Comparison of ENCODE assay signal across 36 cellular contexts in genomic region chr7:100357131-100357561, GRCh38. TPM values are rescaled to one million over a fixed set of nuclear protein-coding genes. Genes with fewer than 3 reads are reported as not detected.
A peak's percentile ranks its signal among the peaks of the same experiment; 100 is the strongest.
DNase-seq lines count a peak whose midpoint lies in the region; ATAC-seq and TF ChIP-seq lines count a peak whose summit lies in the region.
"Had no signal": no experiment of that assay in that cellular context is flagged by ENCODE, and none has a peak within 500 bp of the region (broad histone marks: within the 10 kb centered on the region; RNA-seq: fewer than 3 reads in every experiment).

No MANE protein-coding gene starts in this region.

- TF ChIP-seq CTCF in Panc1 (IDR thresholded peaks at IDR 0.05) (no peak), endodermal cell (conservative IDR thresholded peaks at IDR 0.05) (no peak), neural progenitor cell (IDR thresholded peaks at IDR 0.05) (no peak)

- peaks cover 96% of the 10 kb centered on the region for H3K36me3 Mint-ChIP-seq in activated T-cell treated with anti-CD3 and anti-CD28 coated beads, Interleukin-2, amount 50 U/mL, for 24 hours (ENCODE audit: low read depth)
- peaks cover 4 to 31% of the 10 kb centered on the region in 2 donors for H3K36me3 Mint-ChIP-seq in activated T-cell treated with anti-CD3 and anti-CD28 coated beads, Interleukin-2, amount 50 U/mL, for 72 hours (ENCODE audit: insufficient read depth in 2 of 2)
- H3K36me3 Mint-ChIP-seq in endodermal cell (ENCODE audit: low read depth) = peaks cover 48% of the 10 kb centered on the region
- peaks cover 75% of the 10 kb centered on the region for H3K36me3 Mint-ChIP-seq in stimulated activated memory B cell treated with anti-CD40 and anti-IgM and Interleukin-4, amounts not matched to agents 10 μg/mL and 1 μg/mL and 100 μg/mL, for 72 hours
- peaks cover 25% of the 10 kb centered on the region for H3K36me3 Mint-ChIP-seq in neural progenitor cell

- intact Hi-C loops in Panc1 (cut with micrococcal nuclease; ENCODE audit: unreplicated experiment) = no loop called here

- no peak for ATAC-seq in activated T-cell treated with anti-CD3 and anti-CD28 coated beads, Interleukin-2, amount 50 U/mL, for 72 hours (replicated peaks in 1 of 2)
- 0 out of 2 replicates have a peak, but pooled peaks have one; percentile 8 for ATAC-seq in Panc1
- no peak for ATAC-seq in stimulated activated memory B cell treated with anti-CD40 and anti-IgM and Interleukin-4, amounts not matched to agents 10 μg/mL and 1 μg/mL and 100 μg/mL, for 72 hours
- ATAC-seq in GM19463 (IDR thresholded peaks at IDR 0.05; ENCODE audit: unreplicated experiment) = no peak
- ATAC-seq in HG02610 (IDR thresholded peaks at IDR 0.05; ENCODE audit: unreplicated experiment) = no peak
- ATAC-seq: left ventricle myocardium superior, sciatic nerve had no signal

- in situ Hi-C loops in Panc1 (cut with HindIII; ENCODE audit: low pct_unique_long_range_greater_than_20kb, low sequenced_read_pairs) = no loop called here

- H3K4me1 Mint-ChIP-seq in activated T-cell treated with anti-CD3 and anti-CD28 coated beads, Interleukin-2, amount 50 U/mL, for 24 hours (ENCODE audit: low read depth) = peaks cover 19% of the 10 kb centered on the region
- peaks cover 10% of the 10 kb centered on the region for H3K4me1 Mint-ChIP-seq in activated T-cell treated with anti-CD3 and anti-CD28 coated beads, Interleukin-2, amount 50 U/mL, for 72 hours (ENCODE audit: low read depth)
- H3K4me1 Mint-ChIP-seq in endodermal cell (no peaks in the 10 kb centered on the region), neural progenitor cell (no peaks in the 10 kb centered on the region)
- peaks cover 30% of the 10 kb centered on the region for H3K4me1 Mint-ChIP-seq in stimulated activated memory B cell treated with anti-CD40 and anti-IgM and Interleukin-4, amounts not matched to agents 10 μg/mL and 1 μg/mL and 100 μg/mL, for 72 hours

- H3K27ac Mint-ChIP-seq in activated T-cell treated with anti-CD3 and anti-CD28 coated beads, Interleukin-2, amount 50 U/mL, for 24 hours = peak overlapping the region; percentile 76
- H3K27ac Mint-ChIP-seq in activated T-cell treated with anti-CD3 and anti-CD28 coated beads, Interleukin-2, amount 50 U/mL, for 72 hours = no peak overlapping the region
- H3K27ac Mint-ChIP-seq in endodermal cell = peak overlapping the region; percentile 17
- H3K27ac Mint-ChIP-seq in stimulated activated memory B cell treated with anti-CD40 and anti-IgM and Interleukin-4, amounts not matched to agents 10 μg/mL and 1 μg/mL and 100 μg/mL, for 72 hours = peak overlapping the region; percentile 52
- no peak overlapping the region for H3K27ac Mint-ChIP-seq in neural progenitor cell
- H3K27ac Mint-ChIP-seq: activated CD4-positive, alpha-beta memory T cell treated with anti-CD3 and anti-CD28 coated beads, Interleukin-2, amount 10 ng/mL, durations not matched to agents 7 days and 5 days; T-helper 2 cell treated with Interferon-gamma antibody and Interleukin-4, amounts not matched to agents 5 μg/mL and 100 μg/mL, for 36 hours had no signal

- H3K36me3 ChIP-seq in Panc1 (ENCODE audit: control insufficient read depth, insufficient read depth, low read length) (peaks cover 10% of the 10 kb centered on the region), endodermal cell (ENCODE audit: control insufficient read depth, insufficient read depth, low read length) (peaks cover 76% of the 10 kb centered on the region), neural progenitor cell (no peaks in the 10 kb centered on the region)

- no peaks in the 10 kb centered on the region for H3F3A ChIP-seq in neural progenitor cell (ENCODE audit: low read depth)

- DNase-seq in activated T-cell treated with anti-CD3 and anti-CD28 coated beads, Interleukin-2, amount 50 U/mL, for 24 hours = no peak
- no peak for DNase-seq in activated T-cell treated with anti-CD3 and anti-CD28 coated beads, Interleukin-2, amount 50 U/mL, for 72 hours
- DNase-seq in Panc1 (ENCODE audit: low read depth, low spot score) = no peak
- no peak for DNase-seq in endodermal cell
- DNase-seq in neural progenitor cell (ENCODE audit: low spot score) = no peak
- DNase-seq: activated CD4-positive, alpha-beta memory T cell treated with anti-CD3 and anti-CD28 coated beads, Interleukin-2, amount 10 ng/mL, durations not matched to agents 7 days and 5 days; activated CD4-positive, alpha-beta T cell treated with anti-CD3 and anti-CD28 coated beads for 1 hour; activated gamma-delta T cell; activated T-cell treated with anti-CD3 and anti-CD28 coated beads for 4 hours; amniotic stem cell; CD8-positive, alpha-beta memory T cell; effector CD4-positive, alpha-beta T cell; erythroblast; GM23248; left ventricle myocardium superior; NCI-H1436 treated with DMSO at 0.1 percent for 48 hours; NCI-H2081 treated with DMSO at 0.1 percent for 48 hours; NCI-H226; NCI-H526 treated with DMSO at 0.1 percent for 48 hours; nucleus accumbens; PC-9; SHP77; stimulated activated CD4-positive, alpha-beta T cell treated with anti-CD3 and anti-CD28 coated beads, Interleukin-12 subunit alpha, Interleukin-12 subunit beta, amount 100 ng/mL, for 4 hours; stimulated activated CD4-positive, alpha-beta T cell treated with anti-CD3 and anti-CD28 coated beads, Interleukin-4, amount 100 ng/mL, for 1 hour had no signal

- CTCF ChIA-PET in Panc1 (lab: Charles Lee) = no interaction called here

- H3K79me2 ChIP-seq in neural progenitor cell (ENCODE audit: low read depth) = no peaks in the 10 kb centered on the region

- H3K4me2 ChIP-seq in neural progenitor cell = no peak overlapping the region
- H3K4me2 ChIP-seq: PC-9 had no signal

- H3K27me3 ChIP-seq in Panc1 (ENCODE audit: control insufficient read depth, insufficient read depth, low read length) (no peaks in the 10 kb centered on the region), endodermal cell (ENCODE audit: control insufficient read depth, insufficient read depth, low read length, poor library complexity, severe bottlenecking) (no peaks in the 10 kb centered on the region), neural progenitor cell (no peaks in the 10 kb centered on the region)
- H3K27me3 ChIP-seq: breast epithelium had no signal

- H3K4me3 Mint-ChIP-seq in activated T-cell treated with anti-CD3 and anti-CD28 coated beads, Interleukin-2, amount 50 U/mL, for 24 hours = no peak overlapping the region
- H3K4me3 Mint-ChIP-seq in activated T-cell treated with anti-CD3 and anti-CD28 coated beads, Interleukin-2, amount 50 U/mL, for 72 hours = no peak overlapping the region
- H3K4me3 Mint-ChIP-seq in endodermal cell = no peak overlapping the region
- no peak overlapping the region for H3K4me3 Mint-ChIP-seq in stimulated activated memory B cell treated with anti-CD40 and anti-IgM and Interleukin-4, amounts not matched to agents 10 μg/mL and 1 μg/mL and 100 μg/mL, for 72 hours
- H3K4me3 Mint-ChIP-seq in neural progenitor cell = no peak overlapping the region
- H3K4me3 Mint-ChIP-seq: activated CD4-positive, alpha-beta memory T cell treated with anti-CD3 and anti-CD28 coated beads, Interleukin-2, amount 10 ng/mL, durations not matched to agents 7 days and 5 days; CD8-positive, alpha-beta memory T cell; T-helper 2 cell treated with Interferon-gamma antibody and Interleukin-4, amounts not matched to agents 5 μg/mL and 100 μg/mL, for 36 hours had no signal

- POLR2A ChIA-PET in Panc1 (lab: Charles Lee) = no interaction called here

- H4K20me1 ChIP-seq in neural progenitor cell (ENCODE audit: low read depth) = no peaks in the 10 kb centered on the region

- H3K9ac ChIP-seq in endodermal cell (ENCODE audit: extremely low read depth, low read length, poor library complexity, severe bottlenecking) (no peak overlapping the region), neural progenitor cell (no peak overlapping the region)
- H3K9ac ChIP-seq: GM23248 had no signal

- no peaks in the 10 kb centered on the region for H3K27me3 Mint-ChIP-seq in activated T-cell treated with anti-CD3 and anti-CD28 coated beads, Interleukin-2, amount 50 U/mL, for 24 hours
- H3K27me3 Mint-ChIP-seq in activated T-cell treated with anti-CD3 and anti-CD28 coated beads, Interleukin-2, amount 50 U/mL, for 72 hours (ENCODE audit: low read depth) = no peaks in the 10 kb centered on the region
- H3K27me3 Mint-ChIP-seq in endodermal cell (ENCODE audit: insufficient read depth) = no peaks in the 10 kb centered on the region
- no peaks in the 10 kb centered on the region for H3K27me3 Mint-ChIP-seq in stimulated activated memory B cell treated with anti-CD40 and anti-IgM and Interleukin-4, amounts not matched to agents 10 μg/mL and 1 μg/mL and 100 μg/mL, for 72 hours
- H3K27me3 Mint-ChIP-seq in neural progenitor cell (ENCODE audit: insufficient read depth, low read depth) = peaks cover 4% of the 10 kb centered on the region
- H3K27me3 Mint-ChIP-seq: activated CD4-positive, alpha-beta memory T cell treated with anti-CD3 and anti-CD28 coated beads, Interleukin-2, amount 10 ng/mL, durations not matched to agents 7 days and 5 days; CD8-positive, alpha-beta memory T cell; IgD-negative memory B cell had no signal

- no peak overlapping the region for H2AFZ ChIP-seq in neural progenitor cell (replicated peaks)
- H2AFZ ChIP-seq: GM23248, PC-9 had no signal

- H3K27ac ChIP-seq in Panc1 (ENCODE audit: low read length) = no peak overlapping the region
- H3K27ac ChIP-seq in endodermal cell (ENCODE audit: low read depth, low read length) = no peak overlapping the region
- no peak overlapping the region for H3K27ac ChIP-seq in neural progenitor cell
- H3K27ac ChIP-seq: breast epithelium, GM23248, PC-9, prostate gland had no signal

- H3K4me1 ChIP-seq in Panc1 (ENCODE audit: control insufficient read depth, insufficient read depth, low read length) = no peaks in the 10 kb centered on the region
- no peaks in the 10 kb centered on the region for H3K4me1 ChIP-seq in endodermal cell (ENCODE audit: control insufficient read depth, insufficient read depth, low read length)
- no peaks in the 10 kb centered on the region for H3K4me1 ChIP-seq in neural progenitor cell
- H3K4me1 ChIP-seq: breast epithelium, prostate gland had no signal

- H3K9me3 Mint-ChIP-seq in activated T-cell treated with anti-CD3 and anti-CD28 coated beads, Interleukin-2, amount 50 U/mL, for 24 hours = no peaks in the 10 kb centered on the region
- no peaks in the 10 kb centered on the region for H3K9me3 Mint-ChIP-seq in activated T-cell treated with anti-CD3 and anti-CD28 coated beads, Interleukin-2, amount 50 U/mL, for 72 hours
- H3K9me3 Mint-ChIP-seq in endodermal cell = no peaks in the 10 kb centered on the region
- no peaks in the 10 kb centered on the region for H3K9me3 Mint-ChIP-seq in stimulated activated memory B cell treated with anti-CD40 and anti-IgM and Interleukin-4, amounts not matched to agents 10 μg/mL and 1 μg/mL and 100 μg/mL, for 72 hours
- H3K9me3 Mint-ChIP-seq in neural progenitor cell = no peaks in the 10 kb centered on the region
- H3K9me3 Mint-ChIP-seq: activated CD4-positive, alpha-beta memory T cell treated with anti-CD3 and anti-CD28 coated beads, Interleukin-2, amount 10 ng/mL, durations not matched to agents 7 days and 5 days; CD8-positive, alpha-beta memory T cell; IgD-negative memory B cell; T-helper 2 cell treated with Interferon-gamma antibody and Interleukin-4, amounts not matched to agents 5 μg/mL and 100 μg/mL, for 36 hours had no signal

- 94 to 100% methylated on average over 1 to 6 of the region's 6 CpGs for WGBS in endodermal cell (ENCODE audit: insufficient coverage in 1 of 2, insufficient read length in 1 of 2), 2 experiments

- H3K9me3 ChIP-seq in Panc1 (ENCODE audit: control insufficient read depth, insufficient read depth, low read depth, low read length) (no peaks in the 10 kb centered on the region), endodermal cell (ENCODE audit: control insufficient read depth, low read length) (no peaks in the 10 kb centered on the region), neural progenitor cell (ENCODE audit: low read depth) (no peaks in the 10 kb centered on the region)
- H3K9me3 ChIP-seq: breast epithelium, prostate gland had no signal

- BruUV-seq in Panc1 (replicated peaks; lab: Mats Ljungman, UMichigan) = no TSS peak

- H3K4me3 ChIP-seq in Panc1 (ENCODE audit: low read depth in 2 of 2, low read length in 2 of 2) = no peak overlapping the region
- no peak overlapping the region for H3K4me3 ChIP-seq in endodermal cell (ENCODE audit: low read length)
- no peak overlapping the region for H3K4me3 ChIP-seq in neural progenitor cell
- H3K4me3 ChIP-seq: breast epithelium, GM23248, PC-9, prostate gland had no signal

RNA-seq across cellular contexts. Expression of gene PILRB, which starts 0.8 kb away (rescaled TPM):
- 10 to 100 TPM; 43.6 to 78.3 TPM for total RNA-seq in activated T-cell treated with anti-CD3 and anti-CD28 coated beads, Interleukin-2, amount 50 U/mL, for 72 hours
- total RNA-seq in Panc1 (2021; ENCODE audit: unreplicated experiment) = 73.2 TPM
- polyA plus RNA-seq in Panc1 (2012; ENCODE audit: insufficient read length) = 43.4 TPM
- total RNA-seq in endodermal cell = 10 to 100 TPM; 51.9 to 84.4 TPM
- 34.1 TPM for polyA plus RNA-seq in endodermal cell (2013, experiment 1 of 2)
- polyA plus RNA-seq in endodermal cell (2013, experiment 2 of 2) = 29.7 TPM
- 19.3 and 43.6 TPM in 2 replicates for total RNA-seq in neural progenitor cell (ENCODE audit: low replicate concordance)

RNA-seq across cellular contexts. Expression of gene PILRA, which starts 16.1 kb away (rescaled TPM):
- total RNA-seq in activated T-cell treated with anti-CD3 and anti-CD28 coated beads, Interleukin-2, amount 50 U/mL, for 72 hours = 10 to 100 TPM in 1 of 2 donors, 1 to 10 TPM in 1; 3.4 to 14.1 TPM
- total RNA-seq in Panc1 (2021; ENCODE audit: unreplicated experiment) (4.8 TPM), endodermal cell (10 to 100 TPM in 1 of 2 donors, 1 to 10 TPM in 1; 2.1 to 12.8 TPM), neural progenitor cell (ENCODE audit: low replicate concordance) (0.68 and 6.7 TPM in 2 replicates)
- 2.6 TPM for polyA plus RNA-seq in Panc1 (2012; ENCODE audit: insufficient read length)
- 11.0 TPM for polyA plus RNA-seq in endodermal cell (2013, experiment 1 of 2)
- polyA plus RNA-seq in endodermal cell (2013, experiment 2 of 2) = 8.7 TPM
- total RNA-seq: A172, GM23248 had no signal

RNA-seq across cellular contexts. Expression of gene SPDYE3, which starts 49.6 kb away (rescaled TPM):
- total RNA-seq in activated T-cell treated with anti-CD3 and anti-CD28 coated beads, Interleukin-2, amount 50 U/mL, for 72 hours = not detected
- total RNA-seq in Panc1 (2021; ENCODE audit: unreplicated experiment) (not detected), endodermal cell (not detected), neural progenitor cell (ENCODE audit: low replicate concordance) (not detected in 2 replicates)
- polyA plus RNA-seq in Panc1 (2012; ENCODE audit: insufficient read length) = 5.5 TPM
- polyA plus RNA-seq in endodermal cell (2013, experiment 1 of 2) = not detected
- polyA plus RNA-seq in endodermal cell (2013, experiment 2 of 2) = not detected
- total RNA-seq: A172; activated CD4-positive, alpha-beta memory T cell treated with anti-CD3 and anti-CD28 coated beads, Interleukin-2, amount 10 ng/mL, durations not matched to agents 7 days and 5 days; breast epithelium; CD8-positive, alpha-beta memory T cell; Daoy; GM23248; left ventricle myocardium superior; myocyte; PC-9; sciatic nerve; ureter had no signal

Comparison
In these comparisons a context has a peak if more than half of its experiments do, and no peak if none do; other contexts are left out.
1. H3K27ac Mint-ChIP-seq: peak in activated T-cell treated with anti-CD3 and anti-CD28 coated beads, Interleukin-2, amount 50 U/mL, for 24 hours (single experiment), endodermal cell (single experiment) and stimulated activated memory B cell treated with anti-CD40 and anti-IgM and Interleukin-4, amounts not matched to agents 10 μg/mL and 1 μg/mL and 100 μg/mL, for 72 hours (single experiment); none in activated T-cell treated with anti-CD3 and anti-CD28 coated beads, Interleukin-2, amount 50 U/mL, for 72 hours (single experiment) and neural progenitor cell (single experiment).